In the genomic region with DNA sequence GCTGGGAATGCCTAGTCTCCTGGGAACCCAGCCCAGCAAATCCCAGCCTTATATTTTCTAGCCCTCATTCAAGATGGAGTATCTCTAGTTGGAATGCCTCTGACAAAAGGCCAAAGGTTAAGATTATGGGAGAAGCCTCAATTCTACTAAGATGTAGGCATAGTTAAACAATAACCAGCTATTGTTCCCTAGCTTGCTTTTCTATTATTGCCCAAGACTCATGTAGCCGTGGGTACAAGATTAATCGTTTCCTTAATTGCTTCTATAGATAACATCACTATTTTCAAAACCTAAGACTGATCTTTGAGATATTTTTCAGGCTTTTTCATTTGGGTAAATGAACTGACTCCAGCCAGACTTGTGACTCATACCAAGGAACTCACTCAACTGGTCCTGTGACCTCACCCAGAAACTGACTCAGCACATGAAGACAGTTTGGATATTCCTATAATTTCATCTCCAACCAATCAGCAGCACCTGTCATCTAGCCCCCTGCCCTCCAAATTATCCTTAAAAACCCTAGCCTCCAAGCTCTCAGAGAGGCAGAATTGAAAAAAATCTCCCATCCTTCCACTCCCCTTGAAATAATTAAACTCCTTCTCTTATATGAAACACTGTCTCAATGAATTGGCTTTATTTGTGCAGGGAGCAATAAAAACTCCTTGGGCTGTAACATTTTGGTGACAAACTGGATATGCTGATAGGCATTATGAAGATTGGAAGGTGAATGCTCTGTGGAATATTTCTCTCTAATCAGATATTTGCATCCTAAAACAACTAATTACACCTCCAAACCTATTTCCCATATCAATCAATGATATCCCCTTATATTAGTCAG, we compare ENCODE assay signal across 13 cellular contexts.
DNase-seq lines count a peak whose midpoint lies in the region; ATAC-seq and TF ChIP-seq lines count a peak whose summit lies in the region.
"Had no signal": no experiment of that assay in that cellular context is flagged by ENCODE, and none has a peak within 500 bp of the region (broad histone marks: within the 10 kb centered on the region; RNA-seq: fewer than 3 reads in every experiment).

No MANE protein-coding gene starts in this region.

- H3K27me3 ChIP-seq in brain microvascular endothelial cell (replicated peaks): no peaks in the 10 kb centered on the region
- H3K27me3 ChIP-seq: uterus had no signal

- no peaks in the 10 kb centered on the region for H3K36me3 ChIP-seq in brain microvascular endothelial cell (replicated peaks)
- H3K36me3 ChIP-seq: uterus, WERI-Rb-1 had no signal

- in situ Hi-C loops in brain microvascular endothelial cell (cut with HindIII; ENCODE audit: low pct_ligation_motif_present, low sequenced_read_pairs): no loop called here

- no peak for ATAC-seq in GM19328 (IDR thresholded peaks at IDR 0.05; ENCODE audit: unreplicated experiment)
- ATAC-seq: activated naive CD8-positive, alpha-beta T cell treated with anti-CD3 and anti-CD28 coated beads, Interleukin-2, amount 50 U/mL, for 24 hours had no signal

- H3K27ac ChIP-seq in 22Rv1 (peak overlapping the region; percentile 66), brain microvascular endothelial cell (peak overlapping the region; percentile 30)
- H3K27ac ChIP-seq: uterus, WERI-Rb-1 had no signal

- no peak for TF ChIP-seq CTCF in 22Rv1 (IDR thresholded peaks at IDR 0.05)
- no peak for TF ChIP-seq CTCF in brain microvascular endothelial cell (IDR thresholded peaks at IDR 0.05; ENCODE audit: low read depth, low read length, missing control alignments)

- peak; percentile 86 for DNase-seq in HS-5 (ENCODE audit: low read depth)
- peak; percentile 92 for DNase-seq in brain microvascular endothelial cell
- DNase-seq in kidney glomerular epithelial cell (lab: John Stamatoyannopoulos, UW): peak; percentile 96
- no peak for DNase-seq in cortex of kidney (lab: John Stamatoyannopoulos, UW)
- DNase-seq in DMS153 (lab: John Stamatoyannopoulos, UW): no peak
- DNase-seq in effector CD4-positive, alpha-beta T cell: no peak
- DNase-seq: activated naive CD8-positive, alpha-beta T cell treated with anti-CD3 and anti-CD28 coated beads, Interleukin-2, amount 50 U/mL, for 24 hours; AML-193; NCI-H2029; uterus; WERI-Rb-1 had no signal

- H3K4me3 ChIP-seq in brain microvascular endothelial cell (ENCODE audit: low read depth, low read length): no peak overlapping the region
- H3K4me3 ChIP-seq: uterus had no signal

Comparison
In these comparisons a context has a peak if more than half of its experiments do, and no peak if none do; other contexts are left out.
1. DNase-seq: peak in HS-5 (single experiment), brain microvascular endothelial cell (single experiment) and kidney glomerular epithelial cell (single experiment); none in cortex of kidney (single experiment), DMS153 (single experiment) and effector CD4-positive, alpha-beta T cell (single experiment).